In the genomic region with DNA sequence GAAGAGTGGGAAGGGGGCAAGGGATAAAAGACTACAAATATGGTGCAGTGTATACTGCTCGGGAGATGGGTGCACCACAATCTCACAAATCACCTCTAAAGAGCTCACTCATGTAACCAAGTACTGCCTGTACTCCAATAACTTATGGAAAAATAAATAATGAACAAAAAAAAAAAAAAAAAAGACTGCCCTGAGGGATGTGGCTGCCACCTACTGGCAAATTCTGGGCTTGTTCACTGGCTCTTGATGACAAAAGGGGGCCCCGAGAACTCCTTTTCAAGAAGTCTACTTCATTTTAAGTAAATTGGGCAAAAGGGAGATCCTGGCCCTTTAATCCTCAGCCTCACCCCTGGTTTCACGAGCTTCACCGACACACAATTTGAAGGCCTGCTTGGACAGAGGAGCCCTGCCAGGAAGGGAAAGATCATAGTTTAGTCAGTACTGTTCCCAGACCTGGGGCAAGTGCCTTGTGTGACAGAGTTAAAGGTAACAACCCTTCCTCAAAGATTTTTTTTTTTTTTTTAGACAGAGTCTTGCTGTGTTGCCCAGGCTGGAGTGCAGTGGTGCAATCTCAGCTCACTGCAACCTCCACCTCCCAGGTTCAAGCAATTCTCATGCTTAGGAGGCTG, we compare ENCODE assay signal across 1 cellular context.
TF ChIP-seq lines count a peak whose summit lies in the region.

No MANE protein-coding gene starts in this region.

TF ChIP-seq in SK-N-SH, 30 proteins besides CTCF, POLR2A, EP300 and RAD21 (continued from another document):
- TF ChIP-seq, protein P1, sequence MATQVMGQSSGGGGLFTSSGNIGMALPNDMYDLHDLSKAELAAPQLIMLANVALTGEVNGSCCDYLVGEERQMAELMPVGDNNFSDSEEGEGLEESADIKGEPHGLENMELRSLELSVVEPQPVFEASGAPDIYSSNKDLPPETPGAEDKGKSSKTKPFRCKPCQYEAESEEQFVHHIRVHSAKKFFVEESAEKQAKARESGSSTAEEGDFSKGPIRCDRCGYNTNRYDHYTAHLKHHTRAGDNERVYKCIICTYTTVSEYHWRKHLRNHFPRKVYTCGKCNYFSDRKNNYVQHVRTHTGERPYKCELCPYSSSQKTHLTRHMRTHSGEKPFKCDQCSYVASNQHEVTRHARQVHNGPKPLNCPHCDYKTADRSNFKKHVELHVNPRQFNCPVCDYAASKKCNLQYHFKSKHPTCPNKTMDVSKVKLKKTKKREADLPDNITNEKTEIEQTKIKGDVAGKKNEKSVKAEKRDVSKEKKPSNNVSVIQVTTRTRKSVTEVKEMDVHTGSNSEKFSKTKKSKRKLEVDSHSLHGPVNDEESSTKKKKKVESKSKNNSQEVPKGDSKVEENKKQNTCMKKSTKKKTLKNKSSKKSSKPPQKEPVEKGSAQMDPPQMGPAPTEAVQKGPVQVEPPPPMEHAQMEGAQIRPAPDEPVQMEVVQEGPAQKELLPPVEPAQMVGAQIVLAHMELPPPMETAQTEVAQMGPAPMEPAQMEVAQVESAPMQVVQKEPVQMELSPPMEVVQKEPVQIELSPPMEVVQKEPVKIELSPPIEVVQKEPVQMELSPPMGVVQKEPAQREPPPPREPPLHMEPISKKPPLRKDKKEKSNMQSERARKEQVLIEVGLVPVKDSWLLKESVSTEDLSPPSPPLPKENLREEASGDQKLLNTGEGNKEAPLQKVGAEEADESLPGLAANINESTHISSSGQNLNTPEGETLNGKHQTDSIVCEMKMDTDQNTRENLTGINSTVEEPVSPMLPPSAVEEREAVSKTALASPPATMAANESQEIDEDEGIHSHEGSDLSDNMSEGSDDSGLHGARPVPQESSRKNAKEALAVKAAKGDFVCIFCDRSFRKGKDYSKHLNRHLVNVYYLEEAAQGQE (IDR thresholded peaks at IDR 0.05; ENCODE audit: low read depth, low read length), result no peak
- no peak for TF ChIP-seq RCOR1 (IDR thresholded peaks at IDR 0.05; ENCODE audit: low read length)
- no peak for TF ChIP-seq FOXJ3 (CRISPR knock-in tag; IDR thresholded peaks at IDR 0.05)
- TF ChIP-seq MXI1 (IDR thresholded peaks at IDR 0.05; ENCODE audit: low read depth, low read length), result no peak
- no peak for TF ChIP-seq MEF2A (IDR thresholded peaks at IDR 0.05; ENCODE audit: borderline replicate concordance, low read depth)
- TF ChIP-seq TAF1 (IDR thresholded peaks at IDR 0.05; ENCODE audit: borderline replicate concordance, low read depth, low read length), result no peak
TF ChIP-seq in SK-N-SH: peak in this region for 0.
